Comparison of ENCODE assay signal across 8 cellular contexts in genomic region chr11:111450480-111451320, GRCh38.
DNase-seq lines count a peak whose midpoint lies in the region; ATAC-seq lines count a peak whose summit lies in the region.
"Had no signal": no experiment of that assay in that cellular context is flagged by ENCODE, and none has a peak within 500 bp of the region (broad histone marks: within the 10 kb centered on the region; RNA-seq: fewer than 3 reads in every experiment).

No MANE protein-coding gene starts in this region.

- no peaks in the 10 kb centered on the region for H3K36me3 Mint-ChIP-seq in stimulated activated naive B cell treated with anti-CD40 and anti-IgM and Interleukin-4, amounts not matched to agents 10 μg/mL and 1 μg/mL and 100 μg/mL, for 72 hours

- peaks cover 19 to 29% of the 10 kb centered on the region in 2 donors for H3K4me1 Mint-ChIP-seq in stimulated activated naive B cell treated with anti-CD40 and anti-IgM and Interleukin-4, amounts not matched to agents 10 μg/mL and 1 μg/mL and 100 μg/mL, for 72 hours

- H3K9me3 Mint-ChIP-seq in stimulated activated naive B cell treated with anti-CD40 and anti-IgM and Interleukin-4, amounts not matched to agents 10 μg/mL and 1 μg/mL and 100 μg/mL, for 72 hours = no peaks in the 10 kb centered on the region
- H3K9me3 Mint-ChIP-seq: nephron had no signal

- ATAC-seq in GM19043 (IDR thresholded peaks at IDR 0.05; ENCODE audit: low read depth, unreplicated experiment) (peak; percentile 68), HG02642 (IDR thresholded peaks at IDR 0.05; ENCODE audit: poor library complexity, unreplicated experiment) (peak; percentile 88), HG03565 (IDR thresholded peaks at IDR 0.05; ENCODE audit: unreplicated experiment) (peak; percentile 80)
- ATAC-seq in stimulated activated naive B cell treated with anti-CD40 and anti-IgM and Interleukin-4, amounts not matched to agents 10 μg/mL and 1 μg/mL and 100 μg/mL, for 72 hours (replicated peaks) = peak; percentile 58 to 68

- no peak for DNase-seq in stimulated activated naive B cell treated with anti-CD40 and anti-IgM and Interleukin-4, amounts not matched to agents 10 μg/mL and 1 μg/mL and 100 μg/mL, for 72 hours
- DNase-seq in epidermal melanocyte (ENCODE audit: insufficient read length, low spot score) (no peak), HuH-7 (ENCODE audit: low spot score) (no peak), NCI-H1930 (lab: John Stamatoyannopoulos, UW) (no peak)

- peak overlapping the region; percentile 70 for H3K27ac Mint-ChIP-seq in stimulated activated naive B cell treated with anti-CD40 and anti-IgM and Interleukin-4, amounts not matched to agents 10 μg/mL and 1 μg/mL and 100 μg/mL, for 72 hours
- H3K27ac Mint-ChIP-seq: nephron had no signal

- no peak overlapping the region for H3K4me3 Mint-ChIP-seq in stimulated activated naive B cell treated with anti-CD40 and anti-IgM and Interleukin-4, amounts not matched to agents 10 μg/mL and 1 μg/mL and 100 μg/mL, for 72 hours
- H3K4me3 Mint-ChIP-seq: nephron had no signal

- H3K27me3 Mint-ChIP-seq in stimulated activated naive B cell treated with anti-CD40 and anti-IgM and Interleukin-4, amounts not matched to agents 10 μg/mL and 1 μg/mL and 100 μg/mL, for 72 hours = peaks cover 28 to 48% of the 10 kb centered on the region in 2 donors
